Comparison of ENCODE assay signal across 12 cellular contexts in the genomic region with DNA sequence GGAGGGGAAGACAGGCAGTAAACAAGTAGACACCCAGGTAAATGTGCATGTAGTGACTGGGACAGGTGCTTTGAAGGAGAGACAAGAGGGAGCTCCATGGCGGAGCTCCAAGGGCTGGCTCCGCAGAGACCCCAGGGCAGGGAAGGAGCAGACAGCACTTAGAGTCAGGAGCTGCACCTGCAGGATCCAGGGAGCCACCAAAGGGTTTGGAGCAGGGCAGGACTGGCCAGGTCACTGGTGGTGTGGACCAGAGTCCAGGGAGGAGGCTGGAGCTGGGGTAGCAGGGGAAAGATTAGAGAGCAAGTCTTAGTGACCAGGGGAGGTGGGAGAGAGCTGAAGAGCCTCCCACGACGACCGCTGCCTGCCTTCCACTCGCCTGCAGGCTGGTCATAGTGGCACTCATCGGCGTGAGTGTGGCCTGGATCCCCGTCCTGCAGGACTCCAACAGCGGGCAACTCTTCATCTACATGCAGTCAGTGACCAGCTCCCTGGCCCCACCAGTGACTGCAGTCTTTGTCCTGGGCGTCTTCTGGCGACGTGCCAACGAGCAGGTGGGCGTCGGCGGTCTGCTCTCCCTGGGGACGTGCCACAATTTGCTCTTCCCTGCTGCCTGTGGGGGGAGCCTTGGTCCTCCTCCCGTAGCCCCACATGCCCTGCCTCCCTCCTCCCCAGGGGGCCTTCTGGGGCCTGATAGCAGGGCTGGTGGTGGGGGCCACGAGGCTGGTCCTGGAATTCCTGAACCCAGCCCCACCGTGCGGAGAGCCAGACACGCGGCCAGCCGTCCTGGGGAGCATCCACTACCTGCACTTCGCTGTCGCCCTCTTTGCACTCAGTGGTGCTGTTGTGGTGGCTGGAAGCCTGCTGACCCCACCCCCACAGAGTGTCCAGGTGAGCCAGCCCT. TPM values are rescaled to one million over a fixed set of nuclear protein-coding genes. Genes with fewer than 3 reads are reported as not detected.
A peak's percentile ranks its signal among the peaks of the same experiment; 100 is the strongest.
DNase-seq lines count a peak whose midpoint lies in the region; ATAC-seq and TF ChIP-seq lines count a peak whose summit lies in the region.
"Had no signal": no experiment of that assay in that cellular context is flagged by ENCODE, and none has a peak within 500 bp of the region (broad histone marks: within the 10 kb centered on the region; RNA-seq: fewer than 3 reads in every experiment).

No MANE protein-coding gene starts in this region.

- H3K27ac ChIP-seq in A673 (ENCODE audit: low read depth, low read length, poor library complexity, severe bottlenecking) = no peak overlapping the region

- no peak overlapping the region for H3K4me3 ChIP-seq in A673 (ENCODE audit: low read depth, low read length, poor library complexity, severe bottlenecking)

- POLR2A ChIA-PET in A673 (lab: Charles Lee; ENCODE audit: low non-redundant PET) = no interaction called here

- H3K36me3 ChIP-seq in A673 (ENCODE audit: insufficient read depth, low read length, poor library complexity, severe bottlenecking) = no peaks in the 10 kb centered on the region

- no peaks in the 10 kb centered on the region for H3K4me1 ChIP-seq in A673 (ENCODE audit: insufficient read depth, low read length, poor library complexity, severe bottlenecking)

- CTCF ChIA-PET in A673 (lab: Charles Lee) = no interaction called here

- no peak for TF ChIP-seq CTCF in A673 (conservative IDR thresholded peaks at IDR 0.05; ENCODE audit: low read depth, low read length)

- no peaks in the 10 kb centered on the region for H3K27me3 ChIP-seq in A673 (replicated peaks; ENCODE audit: insufficient read depth, low read depth, low read length, poor library complexity)

- H3K9me3 ChIP-seq in A673 (ENCODE audit: low read depth, low read length, poor library complexity, severe bottlenecking) = no peaks in the 10 kb centered on the region

- BruUV-seq in A673 (replicated peaks; lab: Mats Ljungman, UMichigan) = no TSS peak

- peak; percentile 22 for DNase-seq in A673 (ENCODE audit: low spot score)
- DNase-seq in COLO829 (ENCODE audit: low spot score) = peak; percentile 34
- DNase-seq in NCI-H524 (lab: John Stamatoyannopoulos, UW) = peak; percentile 68 to 88
- DNase-seq in left ventricle myocardium superior = peak; percentile 34
- DNase-seq in D341Med (ENCODE audit: low spot score) = no peak
- DNase-seq: cortex of kidney, H7, NCI-H1048, PC-3 had no signal

- intact Hi-C loops in A673 (cut with micrococcal nuclease; ENCODE audit: unreplicated experiment) = no loop called here
- intact Hi-C loops in left ventricle myocardium superior (cut with micrococcal nuclease) = no loop called here

- ATAC-seq in left ventricle myocardium superior = no peak
- ATAC-seq in HG02588 (IDR thresholded peaks at IDR 0.05; ENCODE audit: unreplicated experiment) = no peak
- no peak for ATAC-seq in HG03432 (IDR thresholded peaks at IDR 0.05; ENCODE audit: unreplicated experiment)
- ATAC-seq in HG03469 (IDR thresholded peaks at IDR 0.05; ENCODE audit: unreplicated experiment) = no peak
- ATAC-seq: PC-3 had no signal

RNA-seq across cellular contexts. Expression of a gene that starts 14.7 kb away (rescaled TPM):
- total RNA-seq in A673 (2021) (9.6 and 12.4 TPM in 2 replicates), left ventricle myocardium superior (2.3 TPM)

RNA-seq across cellular contexts. Expression of a gene that starts 27.5 kb away (rescaled TPM):
- total RNA-seq in A673 (2021) (0.26 TPM in 1 of 2 replicates, not detected in the other), left ventricle myocardium superior (2.2 TPM)
- total RNA-seq: PC-3 had no signal
